In genomic region chr22:22357024-22357868, GRCh38 we compare ENCODE assay signal across 1 cellular context.
TF ChIP-seq lines count a peak whose summit lies in the region.

No MANE protein-coding gene starts in this region.

TF ChIP-seq in HEK293, 187 proteins besides CTCF, POLR2A, EP300 and RAD21 (continued from another document):
- peak; percentile 32; the same call in 1 of the 2 replicates for TF ChIP-seq KLF17 (tag by site-specific recombination; IDR thresholded peaks at IDR 0.05)
- TF ChIP-seq ZNF2 (tag by site-specific recombination; IDR thresholded peaks at IDR 0.05) = 0 out of 2 replicates have a peak, but pooled peaks have one; percentile 26
- no peak for TF ChIP-seq PRDM2 (tag by site-specific recombination; IDR thresholded peaks at IDR 0.05; ENCODE audit: borderline replicate concordance)
